In the genomic region with DNA sequence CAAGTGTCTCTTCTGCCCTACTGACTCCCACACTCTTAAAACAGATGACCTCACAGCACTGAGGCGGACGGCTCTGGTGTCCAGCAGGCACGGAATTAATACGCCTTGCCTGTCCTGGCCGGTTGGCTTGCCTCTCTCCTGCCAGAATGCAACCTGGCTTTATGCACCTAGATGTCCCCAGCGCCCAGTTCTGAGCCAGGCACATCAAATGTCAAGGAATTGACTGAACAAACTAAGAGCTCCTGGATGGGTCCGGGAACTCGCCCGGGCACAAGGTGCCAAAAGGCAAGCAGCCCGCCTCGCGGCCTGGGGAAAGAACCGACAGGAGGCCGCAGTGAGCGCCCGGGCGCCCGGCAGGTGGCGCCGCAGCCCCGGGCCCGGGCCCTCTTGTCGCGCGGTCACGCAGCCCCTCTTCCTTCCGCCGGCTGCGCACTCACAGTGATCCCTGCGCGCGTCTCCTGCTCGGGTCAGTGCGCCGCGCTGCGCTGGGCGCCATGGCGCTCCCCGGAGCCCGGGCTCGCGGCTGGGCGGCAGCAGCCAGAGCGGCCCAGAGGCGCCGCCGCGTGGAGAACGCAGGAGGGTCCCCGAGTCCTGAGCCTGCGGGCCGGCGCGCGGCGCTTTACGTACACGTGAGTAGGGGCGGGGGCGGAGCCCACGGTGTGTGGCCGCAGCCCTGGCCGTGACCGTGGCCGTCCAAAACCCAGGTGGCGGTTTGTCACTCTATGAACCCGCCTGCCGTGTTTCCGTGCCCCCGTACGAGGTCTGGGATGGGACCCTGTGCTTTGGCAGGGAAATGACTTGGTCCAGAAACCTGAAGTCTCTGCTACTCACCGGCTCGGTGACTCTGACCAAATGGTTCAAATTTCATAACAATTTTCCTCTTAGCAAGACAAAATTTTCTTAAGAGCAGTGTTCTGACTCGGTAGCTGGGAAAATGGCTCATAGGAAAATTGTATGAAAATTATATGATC, we compare ENCODE assay signal across 8 cellular contexts. TPM values are rescaled to one million over a fixed set of nuclear protein-coding genes. Genes with fewer than 3 reads are reported as not detected.
DNase-seq lines count a peak whose midpoint lies in the region; ATAC-seq and TF ChIP-seq lines count a peak whose summit lies in the region.

Gene RSAD1 (plus strand): TSS at position 470 of the 971 bp plus-strand sequence. CDS start 25 bp downstream, at position 495.

- intact Hi-C loops in heart left ventricle (cut with DNase I) (loop anchor here in 6 of 10 donors (2.0 to 10.0 kb wide), 9 partner anchors 51 to 116 kb away; partner anchors contain the start of genes ACSF2 (in 3 of the 6), EME1 (in 1 of the 6), LRRC59 (in 1 of the 6) and MRPL27 (in 1 of the 6)), posterior vena cava (cut with DNase I) (no loop called here)

- peak within 1 kb of the TSS; percentile 94 for H3K27ac Mint-ChIP-seq in activated naive CD8-positive, alpha-beta T cell treated with anti-CD3 and anti-CD28 coated beads, Interleukin-2, amount 50 U/mL, for 24 hours

- ATAC-seq in HG02678 (IDR thresholded peaks at IDR 0.05; ENCODE audit: unreplicated experiment): peak; percentile 92
- peak; percentile 93 for ATAC-seq in activated naive CD8-positive, alpha-beta T cell treated with anti-CD3 and anti-CD28 coated beads, Interleukin-2, amount 50 U/mL, for 24 hours
- ATAC-seq in heart left ventricle: peak; percentile 61 to 93 (median 83)
- ATAC-seq in upper lobe of left lung (ENCODE audit: low FRiP score in 2 of 2): peak; percentile 92 to 94

- H3K4me3 Mint-ChIP-seq in activated naive CD8-positive, alpha-beta T cell treated with anti-CD3 and anti-CD28 coated beads, Interleukin-2, amount 50 U/mL, for 24 hours: peak within 1 kb of the TSS; percentile 90

- DNase-seq in NCI-H1105 treated with DMSO at 0.1 percent for 48 hours (lab: John Stamatoyannopoulos, UW) (peak; percentile 85), SW480 (ENCODE audit: low spot score) (peak; percentile 90), heart left ventricle (peak; percentile 88 to 94 (median 89)), posterior vena cava (ENCODE audit: low spot score) (peak; percentile 95), upper lobe of left lung (peak; percentile 90 to 97)
- DNase-seq in activated naive CD8-positive, alpha-beta T cell treated with anti-CD3 and anti-CD28 coated beads, Interleukin-2, amount 50 U/mL, for 24 hours: peak; percentile 88

- H3K27ac ChIP-seq in heart left ventricle (peak within 1 kb of the TSS; percentile 2 to 93 (median 86)), upper lobe of left lung (peak within 1 kb of the TSS; percentile 85 to 90 (median 86))

- TF ChIP-seq POLR2A in heart left ventricle (IDR thresholded peaks at IDR 0.05) (peak in 1 of 2 donors; percentile 92), upper lobe of left lung (IDR thresholded peaks at IDR 0.05) (peak in 3 of 4 donors; percentile 36 to 92 (median 85))

- TF ChIP-seq CTCF in GM12874 (IDR thresholded peaks at IDR 0.05; ENCODE audit: insufficient read depth, low read depth, low read length): peak; percentile 93
- peak; percentile 80 to 98 (median 96) for TF ChIP-seq CTCF in heart left ventricle (IDR thresholded peaks at IDR 0.05)
- TF ChIP-seq CTCF in upper lobe of left lung (IDR thresholded peaks at IDR 0.05): peak; percentile 83 to 98 (median 96)

- H3K4me1 ChIP-seq in heart left ventricle: peaks cover 0 to 51% (median 32%) of the 10 kb centered on the region in 12 donors
- peaks cover 16 to 36% (median 22%) of the 10 kb centered on the region in 4 donors for H3K4me1 ChIP-seq in upper lobe of left lung

- peaks cover 0 to 28% (median 18%) of the 10 kb centered on the region in 9 donors for H3K36me3 ChIP-seq in heart left ventricle
- H3K36me3 ChIP-seq in upper lobe of left lung: peaks cover 0 to 21% (median 8%) of the 10 kb centered on the region in 4 donors

- H3K4me3 ChIP-seq in heart left ventricle: peak within 1 kb of the TSS; percentile 47 to 96 (median 83)
- H3K4me3 ChIP-seq in upper lobe of left lung: peak within 1 kb of the TSS; percentile 66 to 79 (median 77)

- peaks cover 8% of the 10 kb centered on the region for H3K27me3 Mint-ChIP-seq in activated naive CD8-positive, alpha-beta T cell treated with anti-CD3 and anti-CD28 coated beads, Interleukin-2, amount 50 U/mL, for 24 hours

- TF ChIP-seq EP300 in upper lobe of left lung (IDR thresholded peaks at IDR 0.05): no peak

- peaks cover 14% of the 10 kb centered on the region for H3K36me3 Mint-ChIP-seq in activated naive CD8-positive, alpha-beta T cell treated with anti-CD3 and anti-CD28 coated beads, Interleukin-2, amount 50 U/mL, for 24 hours (ENCODE audit: low read depth)

- H3K4me1 Mint-ChIP-seq in activated naive CD8-positive, alpha-beta T cell treated with anti-CD3 and anti-CD28 coated beads, Interleukin-2, amount 50 U/mL, for 24 hours: peaks cover 26% of the 10 kb centered on the region

- 1 to 5% (median 2%) methylated on average over 12 to 75 of the region's 75 CpGs for WGBS in heart left ventricle, 4 donors
- WGBS in upper lobe of left lung, 2 donors: 0 to 5% methylated on average over 4 to 30 of the region's 75 CpGs

- no peaks in the 10 kb centered on the region for H3K9me3 ChIP-seq in heart left ventricle
- no peaks in the 10 kb centered on the region for H3K9me3 ChIP-seq in upper lobe of left lung

- H3K9me3 Mint-ChIP-seq in activated naive CD8-positive, alpha-beta T cell treated with anti-CD3 and anti-CD28 coated beads, Interleukin-2, amount 50 U/mL, for 24 hours: no peaks in the 10 kb centered on the region

- H3K27me3 ChIP-seq in heart left ventricle (no peaks in the 10 kb centered on the region), upper lobe of left lung (no peaks in the 10 kb centered on the region)

RNA-seq across cellular contexts. Expression of gene RSAD1, which starts in this region (rescaled TPM):
- total RNA-seq in heart left ventricle: 10 to 100 TPM; 30.9 to 50.0 (median 42.8) TPM
- polyA plus RNA-seq in heart left ventricle: 10 to 100 TPM; 36.2 to 43.7 TPM
- total RNA-seq in posterior vena cava: 10 to 100 TPM; 24.9 to 25.4 TPM
- 10 to 100 TPM; 26.8 to 47.3 (median 34.9) TPM for total RNA-seq in upper lobe of left lung

Comparison
In these comparisons a context has a peak if more than half of its experiments do, and no peak if none do; other contexts are left out.
1. Peak in every context shown above with its lines: DNase-seq, ATAC-seq, H3K4me3 ChIP-seq and H3K27ac ChIP-seq.
2. intact Hi-C loops: an anchor here in heart left ventricle (2.0 to 10.0 kb wide); none called in posterior vena cava.